In the genomic region with DNA sequence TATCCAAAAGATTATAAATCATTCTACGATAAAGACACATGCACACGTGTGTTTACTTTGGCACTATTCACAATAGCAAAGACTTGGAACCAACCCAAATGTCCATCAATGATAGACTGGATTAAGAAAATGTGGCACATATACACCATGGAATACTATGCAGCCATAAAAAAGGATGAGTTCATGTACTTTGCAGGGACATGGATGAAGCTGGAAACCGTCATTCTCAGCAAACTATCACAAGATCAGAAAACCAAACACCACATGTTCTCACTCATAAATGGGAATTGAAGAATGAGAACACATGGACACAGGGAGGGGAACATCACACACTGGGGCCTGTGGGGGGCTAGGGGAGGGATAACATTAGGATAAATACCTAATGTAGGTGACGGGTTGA, we compare ENCODE assay signal across 1 cellular context. TPM values are rescaled to one million over a fixed set of nuclear protein-coding genes. Genes with fewer than 3 reads are reported as not detected.
"Had no signal": no experiment of that assay in that cellular context is flagged by ENCODE, and none has a peak within 500 bp of the region (broad histone marks: within the 10 kb centered on the region; RNA-seq: fewer than 3 reads in every experiment).

No MANE protein-coding gene starts in this region.

RNA-seq across cellular contexts. Expression of a gene that starts 34.5 kb away (rescaled TPM):
- total RNA-seq: activated B cell treated with CpG ODN at 0.5 μM for 24 hours had no signal
